Comparison of ENCODE assay signal across 18 cellular contexts in the genomic region with DNA sequence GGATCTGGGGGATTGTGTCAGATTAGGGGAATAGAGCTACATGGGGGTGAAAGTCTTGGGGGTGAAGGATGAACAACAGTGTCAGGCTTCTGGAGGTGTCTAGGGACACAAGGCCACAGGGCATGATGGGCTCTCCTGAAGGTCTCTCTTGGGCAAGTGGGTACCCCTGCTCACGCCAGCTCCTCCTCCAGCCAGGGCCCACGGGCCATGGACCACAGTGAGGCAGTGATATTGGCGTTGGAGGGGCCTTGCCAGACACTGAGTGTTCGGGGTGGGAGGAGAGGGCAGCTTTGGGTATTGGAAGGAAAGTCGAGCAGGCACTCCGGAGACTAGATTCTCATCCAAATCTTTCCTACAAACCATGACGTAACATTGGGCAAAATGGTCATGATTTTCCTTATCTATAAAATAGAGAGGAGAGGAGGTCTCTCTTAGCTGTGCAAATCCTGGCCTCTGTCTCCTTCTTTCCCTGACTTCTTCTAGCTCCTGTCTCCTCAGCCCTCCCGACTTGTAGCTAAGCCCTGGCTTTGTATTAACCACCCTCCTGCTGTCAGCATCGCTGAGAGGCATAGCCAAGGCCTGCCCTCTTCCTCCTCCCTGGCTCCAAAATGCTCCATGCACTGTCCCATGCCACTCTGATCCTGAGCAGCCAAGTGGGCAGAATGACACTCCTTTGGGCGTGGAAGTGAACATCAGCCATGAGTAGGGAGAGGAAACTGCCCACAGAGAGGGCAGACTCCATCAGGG. TPM values are rescaled to one million over a fixed set of nuclear protein-coding genes. Genes with fewer than 3 reads are reported as not detected.
DNase-seq lines count a peak whose midpoint lies in the region; ATAC-seq, FAIRE-seq and TF ChIP-seq lines count a peak whose summit lies in the region.
"Had no signal": no experiment of that assay in that cellular context is flagged by ENCODE, and none has a peak within 500 bp of the region (broad histone marks: within the 10 kb centered on the region; RNA-seq: fewer than 3 reads in every experiment).

No MANE protein-coding gene starts in this region.

- ATAC-seq in HCT116 (no peak), left colon (peak; percentile 17), GM21529 (IDR thresholded peaks at IDR 0.05; ENCODE audit: unreplicated experiment) (no peak), GM18867 (IDR thresholded peaks at IDR 0.05; ENCODE audit: unreplicated experiment) (no peak)

- no peaks in the 10 kb centered on the region for H3K9me3 ChIP-seq in HCT116 (ENCODE audit: control insufficient read depth in 1 of 2, insufficient read depth in 1 of 2, low read depth in 1 of 2, low read length in 2 of 2)
- H3K9me3 ChIP-seq in spleen = no peaks in the 10 kb centered on the region
- H3K9me3 ChIP-seq: Peyer's patch, suprapubic skin had no signal

- 0 out of 2 replicates have a peak overlapping the region, but pooled peaks have one; percentile 4 for H3K4me2 ChIP-seq in HCT116 (ENCODE audit: low read length)

- H4K20me1 ChIP-seq in HCT116 (ENCODE audit: insufficient read depth) = no peaks in the 10 kb centered on the region

- H3K79me2 ChIP-seq in HCT116 (ENCODE audit: insufficient read depth, low read length) = no peaks in the 10 kb centered on the region

- RAD21 ChIA-PET in HCT116 (lab: Charles Lee; ENCODE audit: low non-redundant PET in 1 of 2, low total read pairs in 2 of 2, uncharacterized antibody in 2 of 2, unreplicated experiment in 2 of 2) = no interaction called here

- no peak for FAIRE-seq in frontal cortex (lab: Jason Lieb, UNC)
- FAIRE-seq: HTR-8/SVneo had no signal

- H3K27ac ChIP-seq in HCT116 (ENCODE audit: low read depth, low read length) (no peak overlapping the region), RWPE1 (peak overlapping the region; percentile 78), spleen (peak overlapping the region in 2 of 8 donors; percentile 73 to 74)
- H3K27ac ChIP-seq: suprapubic skin had no signal

- no peaks in the 10 kb centered on the region for H3K9me2 ChIP-seq in HCT116 (ENCODE audit: insufficient read depth)

- H3K27me3 ChIP-seq in HCT116 (ENCODE audit: insufficient read depth, low read length) = no peaks in the 10 kb centered on the region
- H3K27me3 ChIP-seq in spleen (replicated peaks in 1 of 7) = no peaks in the 10 kb centered on the region
- H3K27me3 ChIP-seq: Peyer's patch, suprapubic skin had no signal

- TF ChIP-seq RAD21 in HCT116 (IDR thresholded peaks at IDR 0.05; ENCODE audit: low read depth) = no peak

- H2AFZ ChIP-seq in HCT116 (ENCODE audit: low read depth, low read length, poor library complexity, severe bottlenecking) = no peak overlapping the region

- H3K4me3 ChIP-seq in HCT116 (replicated peaks in 1 of 2; ENCODE audit: low read depth in 1 of 2, low read length in 2 of 2) = no peak overlapping the region
- H3K4me3 ChIP-seq in spleen = no peak overlapping the region
- H3K4me3 ChIP-seq: Peyer's patch, suprapubic skin had no signal

- TF ChIP-seq CTCF in HCT116 (IDR thresholded peaks at IDR 0.05 in 2 of 3, conservative IDR thresholded peaks at IDR 0.05 in 1 of 3; ENCODE audit: borderline replicate concordance in 1 of 3, insufficient read depth in 1 of 3, low read depth in 2 of 3, low read length in 2 of 3) = no peak
- TF ChIP-seq CTCF in RWPE1 (conservative IDR thresholded peaks at IDR 0.05; ENCODE audit: low read depth) = no peak
- no peak for TF ChIP-seq CTCF in spleen (IDR thresholded peaks at IDR 0.05 in 8 of 11, conservative IDR thresholded peaks at IDR 0.05 in 3 of 11)

- H3K36me3 ChIP-seq in HCT116 (ENCODE audit: control insufficient read depth in 1 of 2, insufficient read depth in 2 of 2, low read length in 2 of 2) (no peaks in the 10 kb centered on the region), spleen (peaks cover 0 to 11% (median 0%) of the 10 kb centered on the region in 6 donors)
- H3K36me3 ChIP-seq: Peyer's patch, suprapubic skin had no signal

- no peak overlapping the region for H3K9ac ChIP-seq in HCT116 (ENCODE audit: low read length)

- intact Hi-C loops in HCT116 (cut with micrococcal nuclease) (no loop called here), left colon (cut with DNase I, micrococcal nuclease) (no loop called here), spleen (cut with DNase I; ENCODE audit: low total_unique reads) (no loop called here)

- peaks cover 0 to 10% of the 10 kb centered on the region in 2 experiments; a peak in 2 of 4 replicates for H3K4me1 ChIP-seq in HCT116 (ENCODE audit: control insufficient read depth in 1 of 2, insufficient read depth in 2 of 2, low read length in 2 of 2)
- H3K4me1 ChIP-seq in spleen = peaks cover 0 to 26% (median 8%) of the 10 kb centered on the region in 6 donors
- H3K4me1 ChIP-seq: suprapubic skin had no signal

- TF ChIP-seq POLR2A in HCT116 (IDR thresholded peaks at IDR 0.05; ENCODE audit: borderline replicate concordance, extremely low read depth, insufficient read depth, insufficient read length) (no peak), spleen (IDR thresholded peaks at IDR 0.05) (no peak)

- CTCF ChIA-PET in HCT116 (lab: Charles Lee) (interaction anchor here (1.4 kb wide), 1 partner anchor 16 kb away, joined by 3 read pairs; no protein-coding TSS in a partner anchor), RWPE1 (lab: Yijun Ruan, JAX) (interaction anchor here (1.3 kb wide), 1 partner anchor 41 kb away, joined by 3 read pairs; no protein-coding TSS in a partner anchor)

- no peak for DNase-seq in HCT116 (ENCODE audit: low read depth, low spot score)
- DNase-seq in RWPE1 (ENCODE audit: low spot score) = no peak
- DNase-seq in left colon = no peak
- peak; percentile 56 for DNase-seq in spleen
- no peak for DNase-seq in frontal cortex (ENCODE audit: low spot score in 2 of 2)
- DNase-seq: activated gamma-delta T cell treated with Interleukin-2 at 50 U/mL for 16 hours; CD4-positive, alpha-beta memory T cell; H7; left cardiac atrium; naive B cell; NCI-H1694 treated with DMSO at 0.1 percent for 48 hours; stimulated activated CD4-positive, alpha-beta T cell treated with anti-CD3 and anti-CD28 coated beads, Interleukin-1b, Interleukin-23, amount 100 ng/mL, for 48 hours had no signal

- POLR2A ChIA-PET in HCT116 (lab: Charles Lee) = no interaction called here
- POLR2A ChIA-PET in RWPE1 (lab: Yijun Ruan, JAX; ENCODE audit: low non-redundant PET) = no interaction called here

- 95 to 98% (median 97%) methylated on average over 10 of the region's 10 CpGs for WGBS in spleen, 5 donors

- BruUV-seq in HCT116 (replicated peaks; lab: Mats Ljungman, UMichigan) = no TSS peak

TF ChIP-seq in HCT116, 20 proteins besides CTCF, POLR2A, EP300 and RAD21 (continues in another document):
- no peak for TF ChIP-seq SP1 (IDR thresholded peaks at IDR 0.05; ENCODE audit: low read depth)
- TF ChIP-seq SIN3A (IDR thresholded peaks at IDR 0.05; ENCODE audit: low read depth) = no peak
- TF ChIP-seq, protein P1, sequence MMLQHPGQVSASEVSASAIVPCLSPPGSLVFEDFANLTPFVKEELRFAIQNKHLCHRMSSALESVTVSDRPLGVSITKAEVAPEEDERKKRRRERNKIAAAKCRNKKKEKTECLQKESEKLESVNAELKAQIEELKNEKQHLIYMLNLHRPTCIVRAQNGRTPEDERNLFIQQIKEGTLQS (IDR thresholded peaks at IDR 0.05) = no peak
- TF ChIP-seq EZH2phosphoT487 (IDR thresholded peaks at IDR 0.05; ENCODE audit: borderline replicate concordance) = no peak
- TF ChIP-seq EZH2 (IDR thresholded peaks at IDR 0.05) = no peak
- no peak for TF ChIP-seq ZFX (IDR thresholded peaks at IDR 0.05)
- TF ChIP-seq SRF (IDR thresholded peaks at IDR 0.05; ENCODE audit: low read depth) = no peak
- TF ChIP-seq POLR2AphosphoS5 (IDR thresholded peaks at IDR 0.05; ENCODE audit: low read depth, low read length) = no peak
- TF ChIP-seq ELF1 (IDR thresholded peaks at IDR 0.05; ENCODE audit: borderline replicate concordance, low read depth) = no peak
- no peak for TF ChIP-seq YY1 (IDR thresholded peaks at IDR 0.05; ENCODE audit: extremely low read depth, insufficient replicate concordance, low read depth, low read length)
- TF ChIP-seq EGR1 (IDR thresholded peaks at IDR 0.05; ENCODE audit: low read depth) = no peak
- no peak for TF ChIP-seq CBX3 (IDR thresholded peaks at IDR 0.05; ENCODE audit: low read depth)
- TF ChIP-seq, protein P2, sequence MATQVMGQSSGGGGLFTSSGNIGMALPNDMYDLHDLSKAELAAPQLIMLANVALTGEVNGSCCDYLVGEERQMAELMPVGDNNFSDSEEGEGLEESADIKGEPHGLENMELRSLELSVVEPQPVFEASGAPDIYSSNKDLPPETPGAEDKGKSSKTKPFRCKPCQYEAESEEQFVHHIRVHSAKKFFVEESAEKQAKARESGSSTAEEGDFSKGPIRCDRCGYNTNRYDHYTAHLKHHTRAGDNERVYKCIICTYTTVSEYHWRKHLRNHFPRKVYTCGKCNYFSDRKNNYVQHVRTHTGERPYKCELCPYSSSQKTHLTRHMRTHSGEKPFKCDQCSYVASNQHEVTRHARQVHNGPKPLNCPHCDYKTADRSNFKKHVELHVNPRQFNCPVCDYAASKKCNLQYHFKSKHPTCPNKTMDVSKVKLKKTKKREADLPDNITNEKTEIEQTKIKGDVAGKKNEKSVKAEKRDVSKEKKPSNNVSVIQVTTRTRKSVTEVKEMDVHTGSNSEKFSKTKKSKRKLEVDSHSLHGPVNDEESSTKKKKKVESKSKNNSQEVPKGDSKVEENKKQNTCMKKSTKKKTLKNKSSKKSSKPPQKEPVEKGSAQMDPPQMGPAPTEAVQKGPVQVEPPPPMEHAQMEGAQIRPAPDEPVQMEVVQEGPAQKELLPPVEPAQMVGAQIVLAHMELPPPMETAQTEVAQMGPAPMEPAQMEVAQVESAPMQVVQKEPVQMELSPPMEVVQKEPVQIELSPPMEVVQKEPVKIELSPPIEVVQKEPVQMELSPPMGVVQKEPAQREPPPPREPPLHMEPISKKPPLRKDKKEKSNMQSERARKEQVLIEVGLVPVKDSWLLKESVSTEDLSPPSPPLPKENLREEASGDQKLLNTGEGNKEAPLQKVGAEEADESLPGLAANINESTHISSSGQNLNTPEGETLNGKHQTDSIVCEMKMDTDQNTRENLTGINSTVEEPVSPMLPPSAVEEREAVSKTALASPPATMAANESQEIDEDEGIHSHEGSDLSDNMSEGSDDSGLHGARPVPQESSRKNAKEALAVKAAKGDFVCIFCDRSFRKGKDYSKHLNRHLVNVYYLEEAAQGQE (IDR thresholded peaks at IDR 0.05; ENCODE audit: low read depth) = no peak
- no peak for TF ChIP-seq JUND (IDR thresholded peaks at IDR 0.05)
- TF ChIP-seq TCF7L2 (IDR thresholded peaks at IDR 0.05; ENCODE audit: borderline replicate concordance, extremely low read depth, insufficient read depth, insufficient read length) = no peak

RNA-seq across cellular contexts. Expression of a gene that starts 24.0 kb away (rescaled TPM):
- total RNA-seq in HCT116 (2021; ENCODE audit: unreplicated experiment) (168 TPM), left colon (100 to 1,000 TPM; 144 to 153 TPM), spleen (100 to 1,000 TPM; 109 to 256 (median 145) TPM), frontal cortex (102 TPM)
- polyA plus RNA-seq in HCT116 (2012) = 166 and 208 TPM in 2 replicates
- 100 to 1,000 TPM; 295 to 356 (median 353) TPM for polyA plus RNA-seq in spleen

RNA-seq across cellular contexts. Expression of a gene that starts 45.7 kb away (rescaled TPM):
- total RNA-seq in HCT116 (2021; ENCODE audit: unreplicated experiment) (1.0 TPM), left colon (10 to 100 TPM in 1 of 2 donors, 1 to 10 TPM in 1; 7.0 to 25.4 TPM), spleen (10 to 100 TPM; 16.9 to 77.9 (median 36.1) TPM), frontal cortex (2.9 TPM)
- 0.59 and 0.76 TPM in 2 replicates for polyA plus RNA-seq in HCT116 (2012)
- 10 to 100 TPM; 25.5 to 33.1 (median 27.7) TPM for polyA plus RNA-seq in spleen
- total RNA-seq: MCF 10A had no signal
